ENCODE assay signal across 1 cellular context in genomic region chr18:74316257-74317180, GRCh38.
A peak's percentile ranks its signal among the peaks of the same experiment; 100 is the strongest.
TF ChIP-seq lines count a peak whose summit lies in the region.

No MANE protein-coding gene starts in this region.

TF ChIP-seq in HepG2, 621 proteins besides CTCF, POLR2A, EP300 and RAD21 (continued from another document and continues in another):
- TF ChIP-seq ZHX2 (IDR thresholded peaks at IDR 0.05; ENCODE audit: low read depth): no peak
- TF ChIP-seq ZHX2 (CRISPR knock-in tag; IDR thresholded peaks at IDR 0.05; ENCODE audit: borderline replicate concordance): no peak
- no peak for TF ChIP-seq RFXAP (CRISPR knock-in tag; IDR thresholded peaks at IDR 0.05; ENCODE audit: borderline replicate concordance)
- TF ChIP-seq ZMYM2 (CRISPR knock-in tag; IDR thresholded peaks at IDR 0.05): no peak
- no peak for TF ChIP-seq ZFP1 (CRISPR knock-in tag; IDR thresholded peaks at IDR 0.05)
- no peak for TF ChIP-seq ZNF484 (CRISPR knock-in tag; IDR thresholded peaks at IDR 0.05; ENCODE audit: borderline replicate concordance, low read depth)
- TF ChIP-seq PAWR (CRISPR knock-in tag; IDR thresholded peaks at IDR 0.05; ENCODE audit: borderline replicate concordance): no peak
- no peak for TF ChIP-seq ZNF607 (CRISPR knock-in tag; IDR thresholded peaks at IDR 0.05; ENCODE audit: borderline replicate concordance)
- no peak for TF ChIP-seq SNRNP70 (IDR thresholded peaks at IDR 0.05; ENCODE audit: low read depth, low read length)
- TF ChIP-seq AGO1 (IDR thresholded peaks at IDR 0.05; ENCODE audit: low read depth, low read length, poor library complexity, severe bottlenecking): no peak
- TF ChIP-seq ELF4 (CRISPR knock-in tag; IDR thresholded peaks at IDR 0.05; ENCODE audit: borderline replicate concordance): no peak
- TF ChIP-seq CAMTA2 (CRISPR knock-in tag; IDR thresholded peaks at IDR 0.05; ENCODE audit: borderline replicate concordance): no peak
- TF ChIP-seq ZNF407 (CRISPR knock-in tag; IDR thresholded peaks at IDR 0.05; ENCODE audit: not compliant biosample characterization): no peak
- peak; percentile 80 for TF ChIP-seq NCOA2 (CRISPR knock-in tag; IDR thresholded peaks at IDR 0.05)
- TF ChIP-seq RFX5 (IDR thresholded peaks at IDR 0.05; ENCODE audit: low read depth, low read length): no peak
- TF ChIP-seq KLF11 (CRISPR knock-in tag; IDR thresholded peaks at IDR 0.05): no peak; the same call in 1 of the 2 replicates
- no peak for TF ChIP-seq THAP11 (CRISPR knock-in tag; IDR thresholded peaks at IDR 0.05)
- peak; percentile 31; the same call in 1 of the 2 replicates for TF ChIP-seq MAFF (IDR thresholded peaks at IDR 0.05; ENCODE audit: low read depth, low read length)
- no peak for TF ChIP-seq TOE1 (CRISPR knock-in tag; IDR thresholded peaks at IDR 0.05)
- TF ChIP-seq NCOA1 (CRISPR knock-in tag; IDR thresholded peaks at IDR 0.05): no peak; the same call in 1 of the 2 replicates
- TF ChIP-seq ZNF570 (CRISPR knock-in tag; IDR thresholded peaks at IDR 0.05; ENCODE audit: borderline replicate concordance): no peak
- TF ChIP-seq, protein P1, sequence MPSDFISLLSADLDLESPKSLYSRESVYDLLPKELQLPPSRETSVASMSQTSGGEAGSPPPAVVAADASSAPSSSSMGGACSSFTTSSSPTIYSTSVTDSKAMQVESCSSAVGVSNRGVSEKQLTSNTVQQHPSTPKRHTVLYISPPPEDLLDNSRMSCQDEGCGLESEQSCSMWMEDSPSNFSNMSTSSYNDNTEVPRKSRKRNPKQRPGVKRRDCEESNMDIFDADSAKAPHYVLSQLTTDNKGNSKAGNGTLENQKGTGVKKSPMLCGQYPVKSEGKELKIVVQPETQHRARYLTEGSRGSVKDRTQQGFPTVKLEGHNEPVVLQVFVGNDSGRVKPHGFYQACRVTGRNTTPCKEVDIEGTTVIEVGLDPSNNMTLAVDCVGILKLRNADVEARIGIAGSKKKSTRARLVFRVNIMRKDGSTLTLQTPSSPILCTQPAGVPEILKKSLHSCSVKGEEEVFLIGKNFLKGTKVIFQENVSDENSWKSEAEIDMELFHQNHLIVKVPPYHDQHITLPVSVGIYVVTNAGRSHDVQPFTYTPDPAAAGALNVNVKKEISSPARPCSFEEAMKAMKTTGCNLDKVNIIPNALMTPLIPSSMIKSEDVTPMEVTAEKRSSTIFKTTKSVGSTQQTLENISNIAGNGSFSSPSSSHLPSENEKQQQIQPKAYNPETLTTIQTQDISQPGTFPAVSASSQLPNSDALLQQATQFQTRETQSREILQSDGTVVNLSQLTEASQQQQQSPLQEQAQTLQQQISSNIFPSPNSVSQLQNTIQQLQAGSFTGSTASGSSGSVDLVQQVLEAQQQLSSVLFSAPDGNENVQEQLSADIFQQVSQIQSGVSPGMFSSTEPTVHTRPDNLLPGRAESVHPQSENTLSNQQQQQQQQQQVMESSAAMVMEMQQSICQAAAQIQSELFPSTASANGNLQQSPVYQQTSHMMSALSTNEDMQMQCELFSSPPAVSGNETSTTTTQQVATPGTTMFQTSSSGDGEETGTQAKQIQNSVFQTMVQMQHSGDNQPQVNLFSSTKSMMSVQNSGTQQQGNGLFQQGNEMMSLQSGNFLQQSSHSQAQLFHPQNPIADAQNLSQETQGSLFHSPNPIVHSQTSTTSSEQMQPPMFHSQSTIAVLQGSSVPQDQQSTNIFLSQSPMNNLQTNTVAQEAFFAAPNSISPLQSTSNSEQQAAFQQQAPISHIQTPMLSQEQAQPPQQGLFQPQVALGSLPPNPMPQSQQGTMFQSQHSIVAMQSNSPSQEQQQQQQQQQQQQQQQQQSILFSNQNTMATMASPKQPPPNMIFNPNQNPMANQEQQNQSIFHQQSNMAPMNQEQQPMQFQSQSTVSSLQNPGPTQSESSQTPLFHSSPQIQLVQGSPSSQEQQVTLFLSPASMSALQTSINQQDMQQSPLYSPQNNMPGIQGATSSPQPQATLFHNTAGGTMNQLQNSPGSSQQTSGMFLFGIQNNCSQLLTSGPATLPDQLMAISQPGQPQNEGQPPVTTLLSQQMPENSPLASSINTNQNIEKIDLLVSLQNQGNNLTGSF (CRISPR knock-in tag; IDR thresholded peaks at IDR 0.05): no peak
- TF ChIP-seq ZNF766 (CRISPR knock-in tag; IDR thresholded peaks at IDR 0.05; ENCODE audit: borderline replicate concordance): no peak
- peak; percentile 62 for TF ChIP-seq RARA (CRISPR knock-in tag; IDR thresholded peaks at IDR 0.05)
- TF ChIP-seq ZNF83 (CRISPR knock-in tag; IDR thresholded peaks at IDR 0.05; ENCODE audit: borderline replicate concordance): no peak
- no peak for TF ChIP-seq KIAA2018 (CRISPR knock-in tag; IDR thresholded peaks at IDR 0.05; ENCODE audit: borderline replicate concordance)
- no peak for TF ChIP-seq YY1 (IDR thresholded peaks at IDR 0.05; ENCODE audit: insufficient read depth, insufficient replicate concordance, low read depth, low read length)
- no peak for TF ChIP-seq ZNF776 (CRISPR knock-in tag; IDR thresholded peaks at IDR 0.05)
- no peak for TF ChIP-seq ZNF549 (CRISPR knock-in tag; IDR thresholded peaks at IDR 0.05)
